In genomic region chr5:31232273-31232888, GRCh38 we compare ENCODE assay signal across 8 cellular contexts. TPM values are rescaled to one million over a fixed set of nuclear protein-coding genes. Genes with fewer than 3 reads are reported as not detected.
DNase-seq lines count a peak whose midpoint lies in the region; ATAC-seq, FAIRE-seq and TF ChIP-seq lines count a peak whose summit lies in the region.

No MANE protein-coding gene starts in this region.

- DNase-seq in BE2C (peak; percentile 41), NCI-H345 (lab: John Stamatoyannopoulos, UW) (peak; percentile 70), GM12878 (ENCODE audit: low read depth, low spot score) (no peak), keratinocyte (ENCODE audit: low read depth, low spot score) (no peak), activated gamma-delta T cell (lab: John Stamatoyannopoulos, UW) (no peak)
- no peak for DNase-seq in activated T-cell treated with anti-CD3 and anti-CD28 coated beads, Interleukin-2, amount 50 U/mL, for 4 hours

- H3K4me2 ChIP-seq in GM12878 (ENCODE audit: control insufficient read depth, insufficient read depth) = no peak overlapping the region
- H3K4me2 ChIP-seq in keratinocyte (ENCODE audit: control insufficient read depth, extremely low read depth, insufficient read depth, low read depth, low read length) = no peak overlapping the region

- TF ChIP-seq RAD21 in GM12878 (IDR thresholded peaks at IDR 0.05; ENCODE audit: insufficient read depth, low read depth, low read length) = peak; percentile 70

- in situ Hi-C loops in GM12878 (cut with MboI) = loop anchor here (25.0 kb wide), 1 partner anchor 1195 kb away; no protein-coding TSS in a partner anchor

- dilution Hi-C loops in keratinocyte (cut with MboI; ENCODE audit: extremely low pct_ligation_motif_present, low sequenced_read_pairs) = no loop called here

- ATAC-seq in GM18867 (IDR thresholded peaks at IDR 0.05; ENCODE audit: unreplicated experiment) (peak; percentile 90), HG03108 (IDR thresholded peaks at IDR 0.05; ENCODE audit: unreplicated experiment) (peak; percentile 60), GM12878 (peak; percentile 95)
- no peak for ATAC-seq in activated T-cell treated with anti-CD3 and anti-CD28 coated beads, Interleukin-2, amount 50 U/mL, for 4 hours

- no TSS peak for BruUV-seq in GM12878 (replicated peaks; lab: Mats Ljungman, UMichigan)

- no peak for TF ChIP-seq POLR2A in GM12878 (IDR thresholded peaks at IDR 0.05; ENCODE audit: low read depth, low read length)

- H3K27ac ChIP-seq in GM12878 (ENCODE audit: control insufficient read depth, insufficient read depth) (no peak overlapping the region), keratinocyte (ENCODE audit: control insufficient read depth, insufficient read depth, low read length) (no peak overlapping the region)

- intact Hi-C loops in GM12878 (cut with micrococcal nuclease; ENCODE audit: unreplicated experiment) = loop anchor here (1.0 to 2.0 kb wide), 2 partner anchors 831 to 1192 kb away; no protein-coding TSS in a partner anchor

- POLR2A ChIA-PET in GM12878 (lab: Charles Lee) = no interaction called here

- SMC1A ChIA-PET in GM12878 (lab: Charles Lee; ENCODE audit: uncharacterized antibody, unreplicated experiment) = interaction anchor here (0.9 to 2.7 kb wide), 6 partner anchors 14 to 1192 kb away, joined by 3 to 13 read pairs (median 4); no protein-coding TSS in a partner anchor

- TF ChIP-seq EP300 in GM12878 (IDR thresholded peaks at IDR 0.05; ENCODE audit: borderline replicate concordance in 1 of 2, control insufficient read depth in 1 of 2, low read depth in 2 of 2, low read length in 2 of 2) = no peak

- no peaks in the 10 kb centered on the region for H3K9me3 ChIP-seq in BE2C
- H3K9me3 ChIP-seq in GM12878 (replicated peaks; ENCODE audit: control insufficient read depth, insufficient read depth, low read length) = no peaks in the 10 kb centered on the region
- no peaks in the 10 kb centered on the region for H3K9me3 ChIP-seq in keratinocyte (ENCODE audit: control insufficient read depth, low read depth, low read length)

- H3K36me3 ChIP-seq in BE2C (no peaks in the 10 kb centered on the region), GM12878 (ENCODE audit: control insufficient read depth in 2 of 2, insufficient read depth in 2 of 2, low read length in 1 of 2) (no peaks in the 10 kb centered on the region), keratinocyte (ENCODE audit: control insufficient read depth in 2 of 2, extremely low read depth in 1 of 2, insufficient read depth in 2 of 2, low read length in 2 of 2) (no peaks in the 10 kb centered on the region)

- H3K79me2 ChIP-seq in GM12878 (ENCODE audit: control insufficient read depth, insufficient read depth, low read length) (no peaks in the 10 kb centered on the region), keratinocyte (ENCODE audit: control insufficient read depth, insufficient read depth, low read length) (no peaks in the 10 kb centered on the region)

- no peak overlapping the region for H3K4me3 Mint-ChIP-seq in activated T-cell treated with anti-CD3 and anti-CD28 coated beads, Interleukin-2, amount 50 U/mL, for 4 hours

- no peaks in the 10 kb centered on the region for H3K9me1 ChIP-seq in keratinocyte (ENCODE audit: control insufficient read depth, extremely low read depth, insufficient read depth, low read length)

- CTCF ChIA-PET in GM12878 (lab: Yijun Ruan, JAX) = interaction anchor here (0.6 to 2.7 kb wide), 37 partner anchors 9 to 1209 kb away, joined by 3 to 27 read pairs (median 3); no protein-coding TSS in a partner anchor

- H3K4me1 ChIP-seq in BE2C (no peaks in the 10 kb centered on the region; the same call in 1 of the 2 replicates), GM12878 (ENCODE audit: control insufficient read depth, insufficient read depth, low read length) (no peaks in the 10 kb centered on the region), keratinocyte (ENCODE audit: control insufficient read depth, extremely low read depth, insufficient read depth, low read length) (no peaks in the 10 kb centered on the region)

- H3K36me3 Mint-ChIP-seq in activated T-cell treated with anti-CD3 and anti-CD28 coated beads, Interleukin-2, amount 50 U/mL, for 4 hours (ENCODE audit: insufficient read depth) = no peaks in the 10 kb centered on the region

- H2AFZ ChIP-seq in GM12878 (ENCODE audit: control insufficient read depth, low read depth, low read length) = no peak overlapping the region
- no peak overlapping the region for H2AFZ ChIP-seq in keratinocyte (ENCODE audit: control insufficient read depth, low read length)

- H4K20me1 ChIP-seq in GM12878 (ENCODE audit: control insufficient read depth, insufficient read depth) = no peaks in the 10 kb centered on the region
- H4K20me1 ChIP-seq in keratinocyte (ENCODE audit: control insufficient read depth, extremely low read depth, insufficient read depth, low read length) = no peaks in the 10 kb centered on the region

- TF ChIP-seq CTCF in BE2C (IDR thresholded peaks at IDR 0.05; ENCODE audit: low read depth, low read length) (peak; percentile 93), GM12878 (IDR thresholded peaks at IDR 0.05 in 2 of 3, conservative IDR thresholded peaks at IDR 0.05 in 1 of 3; ENCODE audit: control insufficient read depth in 2 of 3, extremely low read depth in 1 of 3, insufficient read depth in 1 of 3, low read depth in 3 of 3, low read length in 3 of 3) (peak; percentile 62 to 67 (median 66)), keratinocyte (optimal IDR thresholded peaks at IDR 0.05 in 1 of 3, IDR thresholded peaks at IDR 0.05 in 1 of 3, conservative IDR thresholded peaks at IDR 0.05 in 1 of 3; ENCODE audit: extremely low read depth in 1 of 3, insufficient read depth in 2 of 3, low read length in 3 of 3) (peak; percentile 61 to 73 (median 63))

- RAD21 ChIA-PET in GM12878 (lab: Charles Lee; ENCODE audit: unreplicated experiment) = interaction anchor here (0.6 to 2.3 kb wide), 10 partner anchors 15 to 1192 kb away, joined by 3 to 15 read pairs (median 4); no protein-coding TSS in a partner anchor

- no peaks in the 10 kb centered on the region for H3K27me3 ChIP-seq in BE2C
- no peaks in the 10 kb centered on the region for H3K27me3 ChIP-seq in GM12878 (replicated peaks in 1 of 2; ENCODE audit: control insufficient read depth in 2 of 2, insufficient read depth in 2 of 2, low read length in 1 of 2)
- no peaks in the 10 kb centered on the region for H3K27me3 ChIP-seq in keratinocyte (ENCODE audit: control insufficient read depth, extremely low read depth, insufficient read depth, low read length)

- H3K9ac ChIP-seq in GM12878 (ENCODE audit: control insufficient read depth, insufficient read depth, low read length) (no peak overlapping the region), keratinocyte (ENCODE audit: control insufficient read depth, extremely low read depth, insufficient read depth, low read length) (no peak overlapping the region)

- peaks cover 2% of the 10 kb centered on the region for H3K27me3 Mint-ChIP-seq in activated T-cell treated with anti-CD3 and anti-CD28 coated beads, Interleukin-2, amount 50 U/mL, for 4 hours (ENCODE audit: low read depth)

- peak; percentile 7 for FAIRE-seq in GM12878 (lab: Jason Lieb, UNC)
- FAIRE-seq in keratinocyte (lab: Jason Lieb, UNC) = no peak

- H3K4me1 Mint-ChIP-seq in activated T-cell treated with anti-CD3 and anti-CD28 coated beads, Interleukin-2, amount 50 U/mL, for 4 hours (ENCODE audit: low read depth) = no peaks in the 10 kb centered on the region

- H3K4me3 ChIP-seq in BE2C (ENCODE audit: low read depth, low read length) = no peak overlapping the region
- H3K4me3 ChIP-seq in GM12878 = no peak overlapping the region
- no peak overlapping the region for H3K4me3 ChIP-seq in keratinocyte (ENCODE audit: control insufficient read depth in 2 of 3, extremely low read depth in 1 of 3, insufficient read depth in 2 of 3, low read depth in 1 of 3, low read length in 3 of 3)

- H3K9me3 Mint-ChIP-seq in activated T-cell treated with anti-CD3 and anti-CD28 coated beads, Interleukin-2, amount 50 U/mL, for 4 hours = no peaks in the 10 kb centered on the region

- 3% methylated on average over 4 of the region's 4 CpGs for WGBS in GM12878 (ENCODE audit: insufficient coverage, insufficient replicate concordance, low lambda C conversion rate, missing lambda C conversion rate)

TF ChIP-seq in GM12878, 131 proteins besides CTCF, POLR2A, EP300 and RAD21:
- TF ChIP-seq SMC3 (IDR thresholded peaks at IDR 0.05; ENCODE audit: borderline replicate concordance, low read length) (peak; percentile 52; the same call in 1 of the 2 replicates), TCF7 (IDR thresholded peaks at IDR 0.05; ENCODE audit: borderline replicate concordance) (no peak), SIX5 (IDR thresholded peaks at IDR 0.05; ENCODE audit: low read depth, low read length, severe bottlenecking) (no peak)

RNA-seq across cellular contexts. Expression of gene CDH6, which starts 38.9 kb away (rescaled TPM):
- not detected for polyA plus RNA-seq in BE2C (2012; ENCODE audit: insufficient read depth, insufficient read length, low read depth)
- not detected in 2 replicates for total RNA-seq in GM12878 (2013; cell fraction: nucleolus; rRNA removed)
- total RNA-seq in GM12878 (2014; rRNA removed) = not detected in 2 replicates
- total RNA-seq in GM12878 (2014; rRNA removed; fragmentation: Illumina TruSeq; extraction: Trizol) = not detected in 2 replicates
- total RNA-seq in GM12878 (2021) = not detected in 2 replicates
- not detected for polyA plus RNA-seq in GM12878 (2011; ENCODE audit: low read depth)
- not detected in 2 replicates for polyA plus RNA-seq in GM12878 (2011; rRNA removed)
- not detected in 2 replicates for polyA plus RNA-seq in GM12878 (2011; cell fraction: cytosol; rRNA removed)
- not detected in 2 replicates for polyA plus RNA-seq in GM12878 (2011; cell fraction: nucleus; rRNA removed)
- polyA plus RNA-seq in GM12878 (2012) = not detected in 2 replicates
- not detected in 2 replicates for polyA plus RNA-seq in GM12878 (2014; fragmentation: Illumina TruSeq; extraction: Trizol)
- polyA plus RNA-seq in GM12878 (2014; fragmentation: Nextera tagmentation; extraction: Ambion mirVana) = not detected
- not detected in 2 replicates for polyA plus RNA-seq in GM12878 (2014; rRNA removed)
- polyA plus RNA-seq in GM12878 (2016; fragmentation: Nextera tagmentation; extraction: Ambion mirVana) = under 1 TPM in 1 of 2 experiments, not detected in 1; 0.01 TPM
- not detected in 2 replicates for polyA minus RNA-seq in GM12878 (2011; rRNA and poly(A)+ RNA removed)
- not detected in 2 replicates for polyA minus RNA-seq in GM12878 (2011; cell fraction: cytosol; rRNA and poly(A)+ RNA removed)
- not detected in 2 replicates for polyA minus RNA-seq in GM12878 (2011; cell fraction: nucleus; rRNA and poly(A)+ RNA removed)
- not detected in 3 replicates for polyA plus RNA-seq in keratinocyte
- polyA plus RNA-seq in keratinocyte (2011; ENCODE audit: low read depth) = not detected
- polyA plus RNA-seq in keratinocyte (2011; cell fraction: cytosol; rRNA removed) = not detected in 2 replicates
- not detected in 2 replicates for polyA plus RNA-seq in keratinocyte (2011; cell fraction: nucleus; rRNA removed)
- polyA plus RNA-seq in keratinocyte (2012; ENCODE audit: low replicate concordance) = not detected in 2 replicates
- polyA minus RNA-seq in keratinocyte = not detected in 3 replicates
- polyA minus RNA-seq in keratinocyte (2011; cell fraction: cytosol; rRNA and poly(A)+ RNA removed) = not detected
- polyA minus RNA-seq in keratinocyte (2011; cell fraction: nucleus; rRNA and poly(A)+ RNA removed) = not detected in 2 replicates
- total RNA-seq in activated T-cell treated with anti-CD3 and anti-CD28 coated beads, Interleukin-2, amount 50 U/mL, for 4 hours = not detected

Comparison
In these comparisons a context has a peak if more than half of its experiments do, and no peak if none do; other contexts are left out.
1. DNase-seq: peak in BE2C (single experiment) and NCI-H345 (single experiment); none in GM12878 (single experiment), keratinocyte (single experiment), activated gamma-delta T cell (single experiment) and activated T-cell treated with anti-CD3 and anti-CD28 coated beads, Interleukin-2, amount 50 U/mL, for 4 hours (single experiment).
2. ATAC-seq: peak in GM18867 (single experiment), HG03108 (single experiment) and GM12878 (single experiment); none in activated T-cell treated with anti-CD3 and anti-CD28 coated beads, Interleukin-2, amount 50 U/mL, for 4 hours (0 of 2).
3. Peak in every context shown above with its lines, with median percentiles within 50 percentile points of each other: CTCF ChIP-seq.